ENCODE assay signal across 8 cellular contexts in genomic region chr1:28247603-28248272, GRCh38. TPM values are rescaled to one million over a fixed set of nuclear protein-coding genes. Genes with fewer than 3 reads are reported as not detected.
DNase-seq lines count a peak whose midpoint lies in the region; ATAC-seq, FAIRE-seq and TF ChIP-seq lines count a peak whose summit lies in the region.

No MANE protein-coding gene starts in this region.

- H3K9ac ChIP-seq in SK-N-MC (ENCODE audit: insufficient read length), result peak overlapping the region; percentile 80

- H3K9me3 ChIP-seq in SK-N-MC (ENCODE audit: low read depth, low read length) (no peaks in the 10 kb centered on the region), esophagus squamous epithelium (no peaks in the 10 kb centered on the region)

- no peaks in the 10 kb centered on the region for H3K36me3 ChIP-seq in SK-N-MC (ENCODE audit: insufficient read depth, low read length)
- no peaks in the 10 kb centered on the region for H3K36me3 ChIP-seq in esophagus squamous epithelium

- no peaks in the 10 kb centered on the region for H3K27me3 ChIP-seq in esophagus squamous epithelium

- DNase-seq in GM12892 (ENCODE audit: insufficient read length), result no peak
- no peak for DNase-seq in SK-N-MC (ENCODE audit: low read depth, low spot score)
- DNase-seq in esophagus squamous epithelium (lab: John Stamatoyannopoulos, UW), result no peak
- no peak for DNase-seq in retinal pigment epithelial cell (ENCODE audit: low read depth)
- DNase-seq in NCI-H82 (lab: John Stamatoyannopoulos, UW), result no peak
- no peak for DNase-seq in NCI-H1694 treated with DMSO at 0.1 percent for 48 hours (lab: John Stamatoyannopoulos, UW)
- DNase-seq in G401 (ENCODE audit: low spot score), result no peak

- H3K4me1 ChIP-seq in esophagus squamous epithelium, result peaks cover 32 to 89% (median 42%) of the 10 kb centered on the region in 3 donors

- FAIRE-seq in GM12892 (lab: Jason Lieb, UNC), result peak; percentile 53

- H3K27ac ChIP-seq in SK-N-MC (peak overlapping the region; percentile 98), esophagus squamous epithelium (peak overlapping the region; percentile 85 to 91 (median 88))

- no peak for TF ChIP-seq CTCF in esophagus squamous epithelium (IDR thresholded peaks at IDR 0.05)
- TF ChIP-seq CTCF in retinal pigment epithelial cell (conservative IDR thresholded peaks at IDR 0.05; ENCODE audit: low read depth, low read length), result no peak

- TF ChIP-seq POLR2A in GM12892 (IDR thresholded peaks at IDR 0.05; ENCODE audit: low read depth, low read length) (no peak), esophagus squamous epithelium (IDR thresholded peaks at IDR 0.05) (no peak)

- peak overlapping the region; percentile 67 for H3K4me3 ChIP-seq in SK-N-MC
- H3K4me3 ChIP-seq in esophagus squamous epithelium, result peak overlapping the region in 3 of 4 donors; percentile 60 to 70 (median 63)
- peak overlapping the region; percentile 26 for H3K4me3 ChIP-seq in retinal pigment epithelial cell (ENCODE audit: low read length)

- no peak for ATAC-seq in HG03342 (IDR thresholded peaks at IDR 0.05; ENCODE audit: unreplicated experiment)

- WGBS in esophagus squamous epithelium, 2 donors, result 43 to 48% methylated on average over 11 of the region's 11 CpGs

- intact Hi-C loops in esophagus squamous epithelium (cut with DNase I), result no loop called here

- in situ Hi-C loops in G401 (cut with HindIII; ENCODE audit: low sequenced_read_pairs), result no loop called here

RNA-seq across cellular contexts. Expression of gene SESN2, which starts 11.6 kb away (rescaled TPM):
- 7.0 TPM for polyA plus RNA-seq in GM12892 (2012; ENCODE audit: missing spikeins)
- total RNA-seq in esophagus squamous epithelium, result 10 to 100 TPM in 2 of 4 donors, 1 to 10 TPM in 2; 7.8 to 20.6 (median 9.3) TPM
- total RNA-seq in G401 (2014; rRNA removed; shearing (Covaris generic)), result 54.0 and 56.6 TPM in 2 replicates

RNA-seq across cellular contexts. Expression of gene ATP5IF1, which starts 11.8 kb away (rescaled TPM):
- polyA plus RNA-seq in GM12892 (2012; ENCODE audit: missing spikeins), result 291 TPM
- 100 to 1,000 TPM; 142 to 284 (median 180) TPM for total RNA-seq in esophagus squamous epithelium
- 79.9 and 135 TPM in 2 replicates for total RNA-seq in G401 (2014; rRNA removed; shearing (Covaris generic))

RNA-seq across cellular contexts. Expression of gene DNAJC8, which starts 14.9 kb away (rescaled TPM):
- 114 TPM for polyA plus RNA-seq in GM12892 (2012; ENCODE audit: missing spikeins)
- 10 to 100 TPM; 27.4 to 55.1 (median 48.9) TPM for total RNA-seq in esophagus squamous epithelium
- total RNA-seq in G401 (2014; rRNA removed; shearing (Covaris generic)), result 195 and 220 TPM in 2 replicates
